ENCODE assay signal across 24 cellular contexts in genomic region chr20:53962388-53962787, GRCh38.
"Had no signal": no experiment of that assay in that cellular context is flagged by ENCODE, and none has a peak within 500 bp of the region (broad histone marks: within the 10 kb centered on the region; RNA-seq: fewer than 3 reads in every experiment).

No MANE protein-coding gene starts in this region.

- H3K27me3 ChIP-seq: gastrocnemius medialis, left lung had no signal

- H3K36me3 Mint-ChIP-seq: mesothelial cell of epicardium had no signal

- H3K36me3 ChIP-seq: esophagus squamous epithelium, gastrocnemius medialis, heart right ventricle, left lung, lower lobe of right lung had no signal

- ATAC-seq: gastrocnemius medialis, heart right ventricle, left cardiac atrium, left lung, left ventricle myocardium superior, lower lobe of right lung, mucosa of descending colon had no signal

- H3K9me3 ChIP-seq: esophagus squamous epithelium, gastrocnemius medialis, heart right ventricle, left lung, lower lobe of right lung, mucosa of descending colon had no signal

- H3K4me1 ChIP-seq: esophagus squamous epithelium, gastrocnemius medialis, left lung, lower lobe of right lung had no signal

- H3K4me3 ChIP-seq: coronary artery, dorsolateral prefrontal cortex, esophagus squamous epithelium, gastrocnemius medialis, heart right ventricle, left lung, lower lobe of right lung, mucosa of descending colon had no signal

- FAIRE-seq: colon, endothelial cell of umbilical vein, islet of Langerhans, keratinocyte had no signal

- H3K27ac Mint-ChIP-seq: mesothelial cell of epicardium had no signal

- DNase-seq: dermis blood vessel endothelial cell; dorsolateral prefrontal cortex; effector CD4-positive, alpha-beta T cell; effector memory CD4-positive, alpha-beta T cell; esophagus squamous epithelium; foreskin fibroblast; foreskin melanocyte; gastrocnemius medialis; glutamatergic neuron; head of caudate nucleus; heart right ventricle; hippocampal formation; left cardiac atrium; left lung; left ventricle myocardium superior; lower lobe of right lung; mesenchymal stem cell; mucosa of descending colon had no signal

- H3K4me3 Mint-ChIP-seq: mesothelial cell of epicardium had no signal

- H3K27ac ChIP-seq: coronary artery, esophagus squamous epithelium, gastrocnemius medialis, heart right ventricle, left lung, lower lobe of right lung had no signal

- H3K9me3 Mint-ChIP-seq: mesothelial cell of epicardium had no signal
